Comparison of ENCODE assay signal across 21 cellular contexts in genomic region chr9:136673088-136673969, GRCh38. TPM values are rescaled to one million over a fixed set of nuclear protein-coding genes. Genes with fewer than 3 reads are reported as not detected.
DNase-seq lines count a peak whose midpoint lies in the region; ATAC-seq, FAIRE-seq and TF ChIP-seq lines count a peak whose summit lies in the region.
"Had no signal": no experiment of that assay in that cellular context is flagged by ENCODE, and none has a peak within 500 bp of the region (broad histone marks: within the 10 kb centered on the region; RNA-seq: fewer than 3 reads in every experiment).

No MANE protein-coding gene starts in this region.

- DNase-seq in UCSD-AML1 (lab: John Stamatoyannopoulos, UW; ENCODE audit: unreplicated experiment) (peak; percentile 65), HepG2 (ENCODE audit: low spot score) (no peak)
- DNase-seq in stimulated activated naive CD8-positive, alpha-beta T cell treated with anti-CD3 and anti-CD28 coated beads, Interleukin-15, amount 100 ng/mL, for 72 hours: no peak
- DNase-seq: ACHN; activated CD8-positive, alpha-beta T cell treated with anti-CD3 and anti-CD28 coated beads, Interleukin-2, amount 10 ng/mL, durations not matched to agents 7 days and 5 days; activated naive CD4-positive, alpha-beta T cell treated with anti-CD3 and anti-CD28 coated beads, Interleukin-2, amount 10 ng/mL, durations not matched to agents 7 days and 5 days; activated T-cell treated with anti-CD3 and anti-CD28 coated beads, Interleukin-2, amount 50 U/mL, for 24 hours; anterior cingulate cortex; GF-D8; HCEC 1CT; NCI-H1694; NCI-H748 treated with DMSO at 0.1 percent for 48 hours; nucleus accumbens; stimulated activated CD4-positive, alpha-beta T cell treated with anti-CD3 and anti-CD28 coated beads, Interleukin-15, amount 100 ng/mL, for 24 hours; T-helper 2 cell; testis had no signal

- peaks cover 18% of the 10 kb centered on the region for H3K27me3 Mint-ChIP-seq in stimulated activated naive CD8-positive, alpha-beta T cell treated with anti-CD3 and anti-CD28 coated beads, Interleukin-15, amount 100 ng/mL, for 72 hours

- H3K36me3 ChIP-seq in BLaER1 treated with 17β-estradiol and CSF1 and Interleukin-3, amounts not matched to agents 10 nM and 100 nM: peaks cover 28 to 60% (median 41%) of the 10 kb centered on the region in 11 experiments
- no peaks in the 10 kb centered on the region for H3K36me3 ChIP-seq in HepG2 (replicated peaks in 1 of 2; ENCODE audit: control insufficient read depth in 1 of 2, insufficient read depth in 2 of 2, low read length in 2 of 2)

- H3K9me3 Mint-ChIP-seq in stimulated activated naive CD8-positive, alpha-beta T cell treated with anti-CD3 and anti-CD28 coated beads, Interleukin-15, amount 100 ng/mL, for 72 hours: no peaks in the 10 kb centered on the region
- H3K9me3 Mint-ChIP-seq: activated naive CD4-positive, alpha-beta T cell treated with anti-CD3 and anti-CD28 coated beads, Interleukin-2, amount 10 ng/mL, durations not matched to agents 7 days and 5 days; activated T-cell treated with anti-CD3 and anti-CD28 coated beads, Interleukin-2, amount 50 U/mL, for 24 hours; CD14-positive monocyte had no signal

- no peak overlapping the region for H2AFZ ChIP-seq in HepG2 (ENCODE audit: low read length)

- POLR2A ChIA-PET in HepG2 (lab: Yijun Ruan, JAX): interaction anchor here (1.9 to 2.4 kb wide), 2 partner anchors 20 to 55 kb away, joined by 7 to 8 read pairs; no protein-coding TSS in a partner anchor

- H3K27ac ChIP-seq in BLaER1 treated with 17β-estradiol and CSF1 and Interleukin-3, amounts not matched to agents 10 nM and 100 nM: no peak overlapping the region
- H3K27ac ChIP-seq in HepG2 (ENCODE audit: extremely low read length, insufficient read depth, low read length): no peak overlapping the region
- H3K27ac ChIP-seq: testis had no signal

- no peak for TF ChIP-seq RAD21 in HepG2 (CRISPR knock-in tag; IDR thresholded peaks at IDR 0.05)

- no peaks in the 10 kb centered on the region for H3K9me3 ChIP-seq in BLaER1 treated with 17β-estradiol and CSF1 and Interleukin-3, amounts not matched to agents 10 nM and 100 nM (replicated peaks in 1 of 11)
- H3K9me3 ChIP-seq in HepG2 (ENCODE audit: low read length): no peaks in the 10 kb centered on the region
- H3K9me3 ChIP-seq: esophagus muscularis mucosa, testis had no signal

- in situ Hi-C loops in HepG2 (cut with HindIII; ENCODE audit: extremely low pct_ligation_motif_present, low pct_unique_long_range_greater_than_20kb): no loop called here

- no peak for TF ChIP-seq CTCF in HepG2 (CRISPR knock-in tag; IDR thresholded peaks at IDR 0.05)

- no peak for TF ChIP-seq EP300 in HepG2 (IDR thresholded peaks at IDR 0.05; ENCODE audit: low read depth in 2 of 2, low read length in 2 of 2)
- TF ChIP-seq EP300 in HepG2 (CRISPR knock-in tag; IDR thresholded peaks at IDR 0.05; ENCODE audit: borderline replicate concordance): no peak

- H3K4me1 ChIP-seq in BLaER1 treated with 17β-estradiol and CSF1 and Interleukin-3, amounts not matched to agents 10 nM and 100 nM: peaks cover 49 to 88% (median 81%) of the 10 kb centered on the region in 10 experiments
- peaks cover 53% of the 10 kb centered on the region for H3K4me1 ChIP-seq in HepG2 (ENCODE audit: insufficient read depth, low read length)
- H3K4me1 ChIP-seq: testis had no signal

- peaks cover 8% of the 10 kb centered on the region for H3K4me1 Mint-ChIP-seq in stimulated activated naive CD8-positive, alpha-beta T cell treated with anti-CD3 and anti-CD28 coated beads, Interleukin-15, amount 100 ng/mL, for 72 hours
- H3K4me1 Mint-ChIP-seq: CD14-positive monocyte had no signal

- no peaks in the 10 kb centered on the region for H3K27me3 ChIP-seq in BLaER1 treated with 17β-estradiol and CSF1 and Interleukin-3, amounts not matched to agents 10 nM and 100 nM
- peaks cover 10 to 22% of the 10 kb centered on the region in 2 experiments; a peak in 3 of 5 replicates for H3K27me3 ChIP-seq in HepG2 (ENCODE audit: control insufficient read depth in 1 of 2, insufficient read depth in 2 of 2, low read length in 2 of 2)
- H3K27me3 ChIP-seq: testis had no signal

- H3K4me2 ChIP-seq in BLaER1 treated with 17β-estradiol and CSF1 and Interleukin-3, amounts not matched to agents 10 nM and 100 nM: peak overlapping the region in 8 of 11 experiments; percentile 17 to 99 (median 60); a peak in 15 of 22 replicates
- no peak overlapping the region for H3K4me2 ChIP-seq in HepG2 (ENCODE audit: low read depth, low read length)

- no peak for FAIRE-seq in HepG2 (lab: Jason Lieb, UNC)

- ATAC-seq in HepG2 (no peak), GM21576 (IDR thresholded peaks at IDR 0.05; ENCODE audit: unreplicated experiment) (no peak), GM18870 (IDR thresholded peaks at IDR 0.05; ENCODE audit: unreplicated experiment) (no peak)
- ATAC-seq in stimulated activated naive CD8-positive, alpha-beta T cell treated with anti-CD3 and anti-CD28 coated beads, Interleukin-15, amount 100 ng/mL, for 72 hours: no peak
- ATAC-seq: activated CD8-positive, alpha-beta T cell treated with anti-CD3 and anti-CD28 coated beads, Interleukin-2, amount 10 ng/mL, durations not matched to agents 7 days and 5 days had no signal

- BruUV-seq in HepG2 (replicated peaks; lab: Mats Ljungman, UMichigan): no TSS peak

- H3K27ac Mint-ChIP-seq in stimulated activated naive CD8-positive, alpha-beta T cell treated with anti-CD3 and anti-CD28 coated beads, Interleukin-15, amount 100 ng/mL, for 72 hours: no peak overlapping the region
- H3K27ac Mint-ChIP-seq: activated CD8-positive, alpha-beta T cell treated with anti-CD3 and anti-CD28 coated beads, Interleukin-2, amount 10 ng/mL, durations not matched to agents 7 days and 5 days; activated naive CD4-positive, alpha-beta T cell treated with anti-CD3 and anti-CD28 coated beads, Interleukin-2, amount 10 ng/mL, durations not matched to agents 7 days and 5 days; activated T-cell treated with anti-CD3 and anti-CD28 coated beads, Interleukin-2, amount 50 U/mL, for 24 hours had no signal

- H3K79me2 ChIP-seq in HepG2 (ENCODE audit: insufficient read depth, low read length): no peaks in the 10 kb centered on the region

- no peak for TF ChIP-seq POLR2A in HepG2 (IDR thresholded peaks at IDR 0.05; ENCODE audit: insufficient read depth in 1 of 2, low read depth in 2 of 2, low read length in 2 of 2)

- H3K9ac ChIP-seq in BLaER1 treated with 17β-estradiol and CSF1 and Interleukin-3, amounts not matched to agents 10 nM and 100 nM: peak overlapping the region in 4 of 11 experiments; percentile 1 to 43 (median 28); a peak in 3 of 22 replicates
- H3K9ac ChIP-seq in HepG2 (ENCODE audit: insufficient read depth, low read depth, low read length): no peak overlapping the region

- H3K4me3 Mint-ChIP-seq in stimulated activated naive CD8-positive, alpha-beta T cell treated with anti-CD3 and anti-CD28 coated beads, Interleukin-15, amount 100 ng/mL, for 72 hours: no peak overlapping the region
- H3K4me3 Mint-ChIP-seq: activated CD8-positive, alpha-beta T cell treated with anti-CD3 and anti-CD28 coated beads, Interleukin-2, amount 10 ng/mL, durations not matched to agents 7 days and 5 days; activated naive CD4-positive, alpha-beta T cell treated with anti-CD3 and anti-CD28 coated beads, Interleukin-2, amount 10 ng/mL, durations not matched to agents 7 days and 5 days; activated T-cell treated with anti-CD3 and anti-CD28 coated beads, Interleukin-2, amount 50 U/mL, for 24 hours; CD14-positive monocyte had no signal

- no peak overlapping the region for H3K4me3 ChIP-seq in BLaER1 treated with 17β-estradiol and CSF1 and Interleukin-3, amounts not matched to agents 10 nM and 100 nM
- H3K4me3 ChIP-seq in HepG2 (replicated peaks in 1 of 3; ENCODE audit: insufficient read depth in 1 of 3, low read depth in 2 of 3, low read length in 3 of 3): no peak overlapping the region
- H3K4me3 ChIP-seq: esophagus muscularis mucosa, testis had no signal

- 74% methylated on average over 12 of the region's 35 CpGs for WGBS in HepG2 (ENCODE audit: low lambda C conversion rate)

- intact Hi-C loops in HepG2 (cut with micrococcal nuclease; ENCODE audit: unreplicated experiment): no loop called here

- CTCF ChIA-PET in HepG2 (lab: Yijun Ruan, JAX; ENCODE audit: low intra/inter-chr PET ratio, low total read pairs): interaction anchor here (1.5 kb wide), 1 partner anchor 20 kb away, joined by 3 read pairs; no protein-coding TSS in a partner anchor

- H4K20me1 ChIP-seq in BLaER1 treated with 17β-estradiol and CSF1 and Interleukin-3, amounts not matched to agents 10 nM and 100 nM: peaks cover 54 to 100% (median 72%) of the 10 kb centered on the region in 11 experiments
- no peaks in the 10 kb centered on the region; the same call in 1 of the 2 replicates for H4K20me1 ChIP-seq in HepG2 (ENCODE audit: insufficient read depth, low read length)

RNA-seq across cellular contexts. Expression of gene EGFL7, which starts 10.6 kb away (rescaled TPM):
- total RNA-seq in HepG2 (2016; rRNA removed; fragmentation: Illumina TruSeq; extraction: Trizol): 0.20 TPM in 1 of 2 replicates, not detected in the other
- total RNA-seq in HepG2 (2016; cell fraction: cytosol; rRNA removed; fragmentation: Illumina TruSeq; extraction: Trizol; ENCODE audit: low read depth): 0.61 and 0.88 TPM in 2 replicates
- total RNA-seq in HepG2 (2016; cell fraction: insoluble cytoplasmic fraction; rRNA removed; fragmentation: Illumina TruSeq; extraction: Trizol): 0.19 and 0.32 TPM in 2 replicates
- 0.59 and 0.93 TPM in 2 replicates for total RNA-seq in HepG2 (2016; cell fraction: membrane; rRNA removed; fragmentation: Illumina TruSeq; extraction: Trizol)
- total RNA-seq in HepG2 (2016; cell fraction: nucleus; rRNA removed; fragmentation: Illumina TruSeq; extraction: Trizol): 0.40 TPM in 1 of 2 replicates, not detected in the other
- 5.1 and 10.3 TPM in 2 replicates for polyA plus RNA-seq in HepG2 (2011; rRNA removed)
- polyA plus RNA-seq in HepG2 (2011; cell fraction: cytosol; rRNA removed): 7.6 and 12.5 TPM in 2 replicates
- 20.6 and 22.6 TPM in 2 replicates for polyA plus RNA-seq in HepG2 (2011; cell fraction: nucleus; rRNA removed)
- polyA plus RNA-seq in HepG2 (2012): 1.6 and 2.3 TPM in 2 replicates
- polyA plus RNA-seq in HepG2 (2016; cell fraction: cytosol; fragmentation: Illumina TruSeq; extraction: Trizol; ENCODE audit: low read depth): 0.54 and 0.89 TPM in 2 replicates
- polyA plus RNA-seq in HepG2 (2016; cell fraction: insoluble cytoplasmic fraction; fragmentation: Illumina TruSeq; extraction: Trizol; ENCODE audit: low read depth): 0.20 and 0.56 TPM in 2 replicates
- 0.68 and 0.72 TPM in 2 replicates for polyA plus RNA-seq in HepG2 (2016; cell fraction: membrane; fragmentation: Illumina TruSeq; extraction: Trizol; ENCODE audit: low read depth)
- polyA plus RNA-seq in HepG2 (2016; cell fraction: nucleus; fragmentation: Illumina TruSeq; extraction: Trizol; ENCODE audit: insufficient read depth, low read depth): not detected in 2 replicates
- polyA minus RNA-seq in HepG2 (2011; rRNA and poly(A)+ RNA removed; ENCODE audit: low replicate concordance): 3.6 and 4.7 TPM in 2 replicates
- 3.1 and 3.3 TPM in 2 replicates for polyA minus RNA-seq in HepG2 (2011; cell fraction: cytosol; rRNA and poly(A)+ RNA removed)
- polyA minus RNA-seq in HepG2 (2011; cell fraction: nucleus; rRNA and poly(A)+ RNA removed): 1.9 and 3.0 TPM in 2 replicates

RNA-seq across cellular contexts. Expression of gene AGPAT2, which starts 13.9 kb away (rescaled TPM):
- total RNA-seq in HepG2 (2016; rRNA removed; fragmentation: Illumina TruSeq; extraction: Trizol): 2.5 and 3.9 TPM in 2 replicates
- total RNA-seq in HepG2 (2016; cell fraction: cytosol; rRNA removed; fragmentation: Illumina TruSeq; extraction: Trizol; ENCODE audit: low read depth): 5.2 and 5.9 TPM in 2 replicates
- total RNA-seq in HepG2 (2016; cell fraction: insoluble cytoplasmic fraction; rRNA removed; fragmentation: Illumina TruSeq; extraction: Trizol): 2.1 and 3.5 TPM in 2 replicates
- total RNA-seq in HepG2 (2016; cell fraction: membrane; rRNA removed; fragmentation: Illumina TruSeq; extraction: Trizol): 6.3 and 6.7 TPM in 2 replicates
- total RNA-seq in HepG2 (2016; cell fraction: nucleus; rRNA removed; fragmentation: Illumina TruSeq; extraction: Trizol): 3.1 and 3.9 TPM in 2 replicates
- 25.8 and 33.0 TPM in 2 replicates for polyA plus RNA-seq in HepG2 (2011; rRNA removed)
- 34.1 and 37.6 TPM in 2 replicates for polyA plus RNA-seq in HepG2 (2011; cell fraction: cytosol; rRNA removed)
- polyA plus RNA-seq in HepG2 (2011; cell fraction: nucleus; rRNA removed): 32.1 and 35.6 TPM in 2 replicates
- polyA plus RNA-seq in HepG2 (2012): 9.3 and 10.6 TPM in 2 replicates
- polyA plus RNA-seq in HepG2 (2016; cell fraction: cytosol; fragmentation: Illumina TruSeq; extraction: Trizol; ENCODE audit: low read depth): 8.4 and 9.1 TPM in 2 replicates
- polyA plus RNA-seq in HepG2 (2016; cell fraction: insoluble cytoplasmic fraction; fragmentation: Illumina TruSeq; extraction: Trizol; ENCODE audit: low read depth): 3.6 and 3.8 TPM in 2 replicates
- 9.7 and 9.8 TPM in 2 replicates for polyA plus RNA-seq in HepG2 (2016; cell fraction: membrane; fragmentation: Illumina TruSeq; extraction: Trizol; ENCODE audit: low read depth)
- 8.2 and 8.4 TPM in 2 replicates for polyA plus RNA-seq in HepG2 (2016; cell fraction: nucleus; fragmentation: Illumina TruSeq; extraction: Trizol; ENCODE audit: insufficient read depth, low read depth)
- polyA minus RNA-seq in HepG2 (2011; rRNA and poly(A)+ RNA removed; ENCODE audit: low replicate concordance): 34.1 and 96.5 TPM in 2 replicates
- polyA minus RNA-seq in HepG2 (2011; cell fraction: cytosol; rRNA and poly(A)+ RNA removed): 12.3 and 17.9 TPM in 2 replicates
- 6.1 and 6.2 TPM in 2 replicates for polyA minus RNA-seq in HepG2 (2011; cell fraction: nucleus; rRNA and poly(A)+ RNA removed)

RNA-seq across cellular contexts. Expression of gene DIPK1B, which starts 39.0 kb away (rescaled TPM):
- total RNA-seq in HepG2 (2016; rRNA removed; fragmentation: Illumina TruSeq; extraction: Trizol): 0.18 and 0.28 TPM in 2 replicates
- total RNA-seq in HepG2 (2016; cell fraction: cytosol; rRNA removed; fragmentation: Illumina TruSeq; extraction: Trizol; ENCODE audit: low read depth): 0.91 and 1.1 TPM in 2 replicates
- 0.28 and 0.41 TPM in 2 replicates for total RNA-seq in HepG2 (2016; cell fraction: insoluble cytoplasmic fraction; rRNA removed; fragmentation: Illumina TruSeq; extraction: Trizol)
- 0.99 and 1.2 TPM in 2 replicates for total RNA-seq in HepG2 (2016; cell fraction: membrane; rRNA removed; fragmentation: Illumina TruSeq; extraction: Trizol)
- 0.16 TPM in 1 of 2 replicates, not detected in the other for total RNA-seq in HepG2 (2016; cell fraction: nucleus; rRNA removed; fragmentation: Illumina TruSeq; extraction: Trizol)
- 3.9 and 7.2 TPM in 2 replicates for polyA plus RNA-seq in HepG2 (2011; rRNA removed)
- 4.8 and 7.5 TPM in 2 replicates for polyA plus RNA-seq in HepG2 (2011; cell fraction: cytosol; rRNA removed)
- 17.3 and 19.2 TPM in 2 replicates for polyA plus RNA-seq in HepG2 (2011; cell fraction: nucleus; rRNA removed)
- 3.2 TPM in 2 replicates for polyA plus RNA-seq in HepG2 (2012)
- polyA plus RNA-seq in HepG2 (2016; cell fraction: cytosol; fragmentation: Illumina TruSeq; extraction: Trizol; ENCODE audit: low read depth): 1.3 TPM in 2 replicates
- 0.28 and 0.45 TPM in 2 replicates for polyA plus RNA-seq in HepG2 (2016; cell fraction: insoluble cytoplasmic fraction; fragmentation: Illumina TruSeq; extraction: Trizol; ENCODE audit: low read depth)
- 1.1 TPM in 2 replicates for polyA plus RNA-seq in HepG2 (2016; cell fraction: membrane; fragmentation: Illumina TruSeq; extraction: Trizol; ENCODE audit: low read depth)
- polyA plus RNA-seq in HepG2 (2016; cell fraction: nucleus; fragmentation: Illumina TruSeq; extraction: Trizol; ENCODE audit: insufficient read depth, low read depth): 0.56 and 0.57 TPM in 2 replicates
- polyA minus RNA-seq in HepG2 (2011; rRNA and poly(A)+ RNA removed; ENCODE audit: low replicate concordance): 0.07 and 7.1 TPM in 2 replicates
- 2.7 and 3.6 TPM in 2 replicates for polyA minus RNA-seq in HepG2 (2011; cell fraction: cytosol; rRNA and poly(A)+ RNA removed)
- 1.2 TPM in 2 replicates for polyA minus RNA-seq in HepG2 (2011; cell fraction: nucleus; rRNA and poly(A)+ RNA removed)
